29 cellular contexts compared by ENCODE assay signal in genomic region chr5:71807909-71808308, GRCh38.
"Had no signal": no experiment of that assay in that cellular context is flagged by ENCODE, and none has a peak within 500 bp of the region (broad histone marks: within the 10 kb centered on the region; RNA-seq: fewer than 3 reads in every experiment).

No MANE protein-coding gene starts in this region.

- ATAC-seq: natural killer cell treated with Interleukin-12 subunit alpha and Interleukin-12 subunit beta and Interleukin-15 and Interleukin-18, amount 100 ng/mL, for 72 hours; right cardiac atrium; right lobe of liver; stimulated activated effector memory CD8-positive, alpha-beta T cell treated with anti-CD3 and anti-CD28 coated beads, Interleukin-12 subunit alpha, Interleukin-12 subunit beta, amount 100 ng/mL, for 72 hours; stimulated activated naive B cell treated with anti-CD40 and anti-IgM and Interleukin-4, amounts not matched to agents 10 μg/mL and 1 μg/mL and 100 μg/mL, for 72 hours had no signal

- DNase-seq: nephron progenitor cell; occipital lobe; ovary; posterior cingulate gyrus; psoas muscle; right cardiac atrium; right lobe of liver; sigmoid colon; small intestine; stimulated activated CD4-positive, alpha-beta T cell treated with anti-CD3 and anti-CD28 coated beads, Interleukin-15, amount 100 ng/mL, for 24 hours; stimulated activated CD4-positive, alpha-beta T cell treated with anti-CD3 and anti-CD28 coated beads, Interleukin-2, amount 100 ng/mL, for 24 hours; stimulated activated CD4-positive, alpha-beta T cell treated with anti-CD3 and anti-CD28 coated beads, Interleukin-2, amount 100 ng/mL, for 48 hours; stimulated activated CD4-positive, alpha-beta T cell treated with anti-CD3 and anti-CD28 coated beads, Interleukin-4, amount 100 ng/mL, for 24 hours; stimulated activated naive B cell treated with anti-CD40 and anti-IgM and Interleukin-4, amounts not matched to agents 10 μg/mL and 1 μg/mL and 100 μg/mL, for 72 hours; stimulated activated naive CD4-positive, alpha-beta T cell treated with Interleukin-2 at 50 U/mL for 16 hours; stomach; thyroid gland; trophoblast cell; upper lobe of left lung had no signal

- H3K9me3 Mint-ChIP-seq: natural killer cell treated with Interleukin-12 subunit alpha and Interleukin-12 subunit beta and Interleukin-15 and Interleukin-18, amount 100 ng/mL, for 72 hours; nephron progenitor cell; neural progenitor cell; stimulated activated effector memory CD8-positive, alpha-beta T cell treated with anti-CD3 and anti-CD28 coated beads, Interleukin-12 subunit alpha, Interleukin-12 subunit beta, amount 100 ng/mL, for 72 hours; stimulated activated naive B cell treated with anti-CD40 and anti-IgM and Interleukin-4, amounts not matched to agents 10 μg/mL and 1 μg/mL and 100 μg/mL, for 72 hours; stimulated activated naive CD8-positive, alpha-beta T cell treated with anti-CD3 and anti-CD28 coated beads, Interleukin-15, Interleukin-2, amounts not matched to agents 100 ng/mL and 50 ng/mL, for 24 hours had no signal

- H3K36me3 Mint-ChIP-seq: natural killer cell treated with Interleukin-12 subunit alpha and Interleukin-12 subunit beta and Interleukin-15 and Interleukin-18, amount 100 ng/mL, for 72 hours; neural progenitor cell; stimulated activated effector memory CD8-positive, alpha-beta T cell treated with anti-CD3 and anti-CD28 coated beads, Interleukin-12 subunit alpha, Interleukin-12 subunit beta, amount 100 ng/mL, for 72 hours; stimulated activated naive B cell treated with anti-CD40 and anti-IgM and Interleukin-4, amounts not matched to agents 10 μg/mL and 1 μg/mL and 100 μg/mL, for 72 hours had no signal

- H2AFZ ChIP-seq: neural progenitor cell, parathyroid adenoma had no signal

- H3K4me1 ChIP-seq: parathyroid adenoma, psoas muscle, right lobe of liver, sigmoid colon, stomach, thyroid gland, upper lobe of left lung, vagina had no signal

- H3K36me3 ChIP-seq: neural progenitor cell, ovary, right lobe of liver, sigmoid colon, stomach, thoracic aorta, thyroid gland, tibial nerve, upper lobe of left lung, vagina had no signal

- H3K4me2 ChIP-seq: neural progenitor cell had no signal

- FAIRE-seq: small intestine, urothelium cell line had no signal

- H3K9ac ChIP-seq: neural progenitor cell, parathyroid adenoma had no signal

- H3K27me3 ChIP-seq: neural progenitor cell, ovary, right lobe of liver, sigmoid colon, stomach, thyroid gland, tibial nerve, upper lobe of left lung, vagina had no signal

- H3K79me2 ChIP-seq: parathyroid adenoma had no signal

- H3K27ac Mint-ChIP-seq: natural killer cell treated with Interleukin-12 subunit alpha and Interleukin-12 subunit beta and Interleukin-15 and Interleukin-18, amount 100 ng/mL, for 72 hours; nephron progenitor cell; neural progenitor cell; progenitor cell of endocrine pancreas; stimulated activated effector memory CD8-positive, alpha-beta T cell treated with anti-CD3 and anti-CD28 coated beads, Interleukin-12 subunit alpha, Interleukin-12 subunit beta, amount 100 ng/mL, for 72 hours; stimulated activated naive B cell treated with anti-CD40 and anti-IgM and Interleukin-4, amounts not matched to agents 10 μg/mL and 1 μg/mL and 100 μg/mL, for 72 hours; stimulated activated naive CD8-positive, alpha-beta T cell treated with anti-CD3 and anti-CD28 coated beads, Interleukin-15, Interleukin-2, amounts not matched to agents 100 ng/mL and 50 ng/mL, for 24 hours had no signal

- H3K4me3 ChIP-seq: neural progenitor cell, ovary, psoas muscle, right lobe of liver, sigmoid colon, stomach, thoracic aorta, thyroid gland, tibial nerve, upper lobe of left lung, vagina had no signal

- H3K9me3 ChIP-seq: ovary, psoas muscle, right lobe of liver, sigmoid colon, stomach, thoracic aorta, thyroid gland, tibial nerve, upper lobe of left lung, vagina had no signal

- H3K27ac ChIP-seq: neural progenitor cell, ovary, parathyroid adenoma, psoas muscle, right lobe of liver, sigmoid colon, stomach, thoracic aorta, thyroid gland, tibial nerve, upper lobe of left lung, vagina had no signal

- H3K4me3 Mint-ChIP-seq: natural killer cell treated with Interleukin-12 subunit alpha and Interleukin-12 subunit beta and Interleukin-15 and Interleukin-18, amount 100 ng/mL, for 72 hours; nephron progenitor cell; neural progenitor cell; stimulated activated effector memory CD8-positive, alpha-beta T cell treated with anti-CD3 and anti-CD28 coated beads, Interleukin-12 subunit alpha, Interleukin-12 subunit beta, amount 100 ng/mL, for 72 hours; stimulated activated naive B cell treated with anti-CD40 and anti-IgM and Interleukin-4, amounts not matched to agents 10 μg/mL and 1 μg/mL and 100 μg/mL, for 72 hours; stimulated activated naive CD8-positive, alpha-beta T cell treated with anti-CD3 and anti-CD28 coated beads, Interleukin-15, Interleukin-2, amounts not matched to agents 100 ng/mL and 50 ng/mL, for 24 hours had no signal

- H3K4me1 Mint-ChIP-seq: stimulated activated effector memory CD8-positive, alpha-beta T cell treated with anti-CD3 and anti-CD28 coated beads, Interleukin-12 subunit alpha, Interleukin-12 subunit beta, amount 100 ng/mL, for 72 hours had no signal
